ENCODE assay signal across 22 cellular contexts in genomic region chr20:35317416-35317815, GRCh38. TPM values are rescaled to one million over a fixed set of nuclear protein-coding genes. Genes with fewer than 3 reads are reported as not detected.
DNase-seq lines count a peak whose midpoint lies in the region; TF ChIP-seq lines count a peak whose summit lies in the region.
"Had no signal": no experiment of that assay in that cellular context is flagged by ENCODE, and none has a peak within 500 bp of the region (broad histone marks: within the 10 kb centered on the region; RNA-seq: fewer than 3 reads in every experiment).

No MANE protein-coding gene starts in this region.

- no peak for TF ChIP-seq CTCF in sigmoid colon (IDR thresholded peaks at IDR 0.05)

- TF ChIP-seq POLR2A in sigmoid colon (IDR thresholded peaks at IDR 0.05): no peak

- peaks cover 81% of the 10 kb centered on the region for H3K4me1 ChIP-seq in SJCRH30
- peaks cover 0 to 59% (median 57%) of the 10 kb centered on the region in 4 donors for H3K4me1 ChIP-seq in sigmoid colon

- intact Hi-C loops in sigmoid colon (cut with DNase I): no loop called here

- no peaks in the 10 kb centered on the region for H3K27me3 ChIP-seq in SJCRH30
- no peaks in the 10 kb centered on the region for H3K27me3 ChIP-seq in sigmoid colon
- H3K27me3 ChIP-seq: suprapubic skin had no signal

- H3K27ac ChIP-seq in SJCRH30 (peak overlapping the region; percentile 65), sigmoid colon (peak overlapping the region in 3 of 4 donors; percentile 69 to 80 (median 80))

- WGBS in sigmoid colon, 2 donors: 75 to 90% methylated on average over 3 of the region's 3 CpGs

- H3K4me3 ChIP-seq in SJCRH30 (no peak overlapping the region), sigmoid colon (no peak overlapping the region)
- H3K4me3 ChIP-seq: K562, prostate gland, suprapubic skin had no signal

- peak; percentile 49 for DNase-seq in EH (ENCODE audit: low read depth)
- peak; percentile 46 to 69 for DNase-seq in SJCRH30
- DNase-seq in glomerular visceral epithelial cell (ENCODE audit: extremely low spot score): peak; percentile 74
- DNase-seq in sigmoid colon: no peak
- no peak for DNase-seq in hepatic stellate cell (ENCODE audit: low spot score)
- DNase-seq in DMS 273 (lab: John Stamatoyannopoulos, UW; ENCODE audit: unreplicated experiment): no peak
- no peak for DNase-seq in NCI-H2196 (lab: John Stamatoyannopoulos, UW; ENCODE audit: unreplicated experiment)
- DNase-seq: activated CD4-positive, alpha-beta T cell treated with anti-CD3 and anti-CD28 coated beads, Interleukin-2, amount 50 U/mL, for 4 hours; activated naive CD4-positive, alpha-beta T cell; CD8-positive, alpha-beta memory T cell; cerebellar nuclear complex; effector CD8-positive, alpha-beta T cell; NCI-H187; SHP77 treated with DMSO at 0.1 percent for 48 hours; stimulated activated CD4-positive, alpha-beta T cell treated with anti-CD3 and anti-CD28 coated beads, Interleukin-12 subunit alpha, Interleukin-12 subunit beta, amount 100 ng/mL, for 4 hours had no signal

- H3K36me3 ChIP-seq in SJCRH30 (no peaks in the 10 kb centered on the region), sigmoid colon (no peaks in the 10 kb centered on the region)
- H3K36me3 ChIP-seq: prostate gland, suprapubic skin had no signal

- H3K9me3 ChIP-seq in SJCRH30 (replicated peaks) (no peaks in the 10 kb centered on the region), sigmoid colon (no peaks in the 10 kb centered on the region)
- H3K9me3 ChIP-seq: prostate gland, suprapubic skin had no signal

- no peak for TF ChIP-seq EP300 in sigmoid colon (IDR thresholded peaks at IDR 0.05)

RNA-seq across cellular contexts. Expression of gene FAM83C, which starts 25.2 kb away (rescaled TPM):
- total RNA-seq in SJCRH30 (2014; rRNA removed; shearing (Covaris generic)): 0.10 TPM in 1 of 2 replicates, not detected in the other
- not detected for total RNA-seq in sigmoid colon
- under 1 TPM in 2 of 3 donors, not detected in 1; under 0.01 to 0.03 TPM for polyA plus RNA-seq in sigmoid colon
- total RNA-seq: CD8-positive, alpha-beta memory T cell; Daoy; K562; NCI-H460; neural crest cell; T-helper 1 cell treated with Interleukin-12 subunit alpha and Interleukin-12 subunit beta and Interleukin-4 antibody, amounts not matched to agents 30 ng/mL and 1 ng/mL, for 36 hours had no signal
- polyA plus RNA-seq: CD8-positive, alpha-beta memory T cell; K562 had no signal

RNA-seq across cellular contexts. Expression of gene EIF6, which starts 32.8 kb away (rescaled TPM):
- 142 and 157 TPM in 2 replicates for total RNA-seq in SJCRH30 (2014; rRNA removed; shearing (Covaris generic))
- total RNA-seq in sigmoid colon: 10 to 100 TPM; 61.9 to 71.3 (median 66.1) TPM
- 100 to 1,000 TPM; 202 to 289 (median 228) TPM for polyA plus RNA-seq in sigmoid colon

RNA-seq across cellular contexts. Expression of gene MMP24OS, which starts 39.5 kb away (rescaled TPM):
- 19.6 and 20.4 TPM in 2 replicates for total RNA-seq in SJCRH30 (2014; rRNA removed; shearing (Covaris generic))
- 10 to 100 TPM; 23.2 to 39.8 (median 29.4) TPM for total RNA-seq in sigmoid colon
- polyA plus RNA-seq in sigmoid colon: 100 to 1,000 TPM in 1 of 3 donors, 10 to 100 TPM in 2; 44.0 to 115 (median 97.3) TPM

Comparison
In these comparisons a context has a peak if more than half of its experiments do, and no peak if none do; other contexts are left out.
1. DNase-seq: peak in EH (single experiment), SJCRH30 (2 of 2) and glomerular visceral epithelial cell (single experiment); none in sigmoid colon (single experiment), hepatic stellate cell (single experiment), DMS 273 (single experiment) and NCI-H2196 (single experiment).